25 cellular contexts compared by ENCODE assay signal in the genomic region with DNA sequence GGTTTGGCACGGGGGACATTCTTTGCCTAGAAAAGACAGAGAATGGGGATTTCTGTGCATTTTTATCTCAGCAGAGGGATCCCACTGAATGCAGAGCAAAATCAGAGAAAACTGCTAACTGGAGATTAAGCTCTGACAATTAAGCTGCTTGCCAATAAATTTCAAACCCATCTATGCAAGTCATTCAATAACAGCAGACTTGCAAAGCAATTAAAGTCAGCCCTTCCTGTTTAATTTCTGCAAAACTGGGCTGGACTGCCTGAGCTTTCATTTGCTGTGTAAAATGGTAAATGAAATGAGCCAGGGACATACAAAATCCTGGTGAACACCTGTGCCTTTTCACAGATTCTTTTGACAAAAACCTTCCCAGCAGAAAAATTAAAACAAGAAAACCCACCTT.
"Had no signal": no experiment of that assay in that cellular context is flagged by ENCODE, and none has a peak within 500 bp of the region (broad histone marks: within the 10 kb centered on the region; RNA-seq: fewer than 3 reads in every experiment).

No MANE protein-coding gene starts in this region.

- H3K27me3 Mint-ChIP-seq: activated naive CD8-positive, alpha-beta T cell; activated T-cell treated with anti-CD3 and anti-CD28 coated beads, Interleukin-2, amount 50 U/mL, for 24 hours; activated T-helper 17 cell treated with anti-CD3 and anti-CD28 coated beads, Interleukin-2, amount 50 U/mL, for 72 hours; effector memory CD8-positive, alpha-beta T cell; naive thymus-derived CD8-positive, alpha-beta T cell had no signal

- H3K4me1 Mint-ChIP-seq: activated T-helper 17 cell treated with anti-CD3 and anti-CD28 coated beads, Interleukin-2, amount 50 U/mL, for 72 hours; mesothelial cell of epicardium; naive thymus-derived CD8-positive, alpha-beta T cell had no signal

- H3K36me3 Mint-ChIP-seq: activated naive CD8-positive, alpha-beta T cell; naive thymus-derived CD8-positive, alpha-beta T cell had no signal

- H3K27me3 ChIP-seq: adrenal gland, ascending aorta, esophagus muscularis mucosa, pancreas, upper lobe of left lung had no signal

- H3K27ac Mint-ChIP-seq: activated naive CD8-positive, alpha-beta T cell; activated T-cell treated with anti-CD3 and anti-CD28 coated beads, Interleukin-2, amount 50 U/mL, for 24 hours; activated T-helper 17 cell treated with anti-CD3 and anti-CD28 coated beads, Interleukin-2, amount 50 U/mL, for 72 hours; effector memory CD8-positive, alpha-beta T cell; mesothelial cell of epicardium; naive thymus-derived CD8-positive, alpha-beta T cell; T-helper 2 cell treated with Interferon-gamma antibody and Interleukin-4, amounts not matched to agents 5 μg/mL and 100 μg/mL, for 36 hours had no signal

- H3K4me1 ChIP-seq: adrenal gland, ascending aorta, esophagus muscularis mucosa, pancreas, upper lobe of left lung had no signal

- H3K27ac ChIP-seq: adrenal gland, ascending aorta, esophagus muscularis mucosa, left ventricle myocardium inferior, pancreas, upper lobe of left lung had no signal

- H3K36me3 ChIP-seq: adrenal gland, ascending aorta, esophagus muscularis mucosa, left ventricle myocardium inferior, pancreas, upper lobe of left lung had no signal

- H3K4me3 Mint-ChIP-seq: activated naive CD8-positive, alpha-beta T cell; activated T-cell treated with anti-CD3 and anti-CD28 coated beads, Interleukin-2, amount 50 U/mL, for 24 hours; activated T-helper 17 cell treated with anti-CD3 and anti-CD28 coated beads, Interleukin-2, amount 50 U/mL, for 72 hours; effector memory CD8-positive, alpha-beta T cell; mesothelial cell of epicardium; naive thymus-derived CD8-positive, alpha-beta T cell; T-helper 2 cell treated with Interferon-gamma antibody and Interleukin-4, amounts not matched to agents 5 μg/mL and 100 μg/mL, for 36 hours had no signal

- DNase-seq: activated CD4-positive, alpha-beta T cell treated with anti-CD3 and anti-CD28 coated beads, Interleukin-2, amount 50 U/mL, for 4 hours; activated CD8-positive, alpha-beta memory T cell treated with anti-CD3 and anti-CD28 coated beads for 24 hours; activated CD8-positive, alpha-beta memory T cell treated with anti-CD3 and anti-CD28 coated beads, Interleukin-2, amount 50 U/mL, for 4 hours; activated naive CD4-positive, alpha-beta T cell; activated T-cell treated with anti-CD3 and anti-CD28 coated beads, Interleukin-2, amount 50 U/mL, for 24 hours; adrenal gland; central memory CD4-positive, alpha-beta T cell; dermis blood vessel endothelial cell; effector memory CD8-positive, alpha-beta T cell; hippocampal formation; kidney glomerular epithelial cell; left ventricle myocardium inferior; naive thymus-derived CD8-positive, alpha-beta T cell; pancreas; right cardiac atrium; stimulated activated CD4-positive, alpha-beta T cell treated with anti-CD3 and anti-CD28 coated beads, Interleukin-12 subunit alpha, Interleukin-12 subunit beta, amount 100 ng/mL, for 4 hours; stimulated activated CD4-positive, alpha-beta T cell treated with anti-CD3 and anti-CD28 coated beads, Interleukin-4, amount 100 ng/mL, for 4 hours; stimulated activated naive CD8-positive, alpha-beta T cell treated with anti-CD3 and anti-CD28 coated beads, Interleukin-15, Interleukin-2, amounts not matched to agents 100 U/mL and 50 U/mL, for 24 hours; upper lobe of left lung had no signal

- H3K9me3 ChIP-seq: adrenal gland, ascending aorta, esophagus muscularis mucosa, pancreas had no signal

- H3K4me3 ChIP-seq: adrenal gland, ascending aorta, esophagus muscularis mucosa, left ventricle myocardium inferior, pancreas, upper lobe of left lung had no signal
